ENCODE assay signal across 1 cellular context in genomic region chr17:73534575-73534940, GRCh38.
TF ChIP-seq lines count a peak whose summit lies in the region.

No MANE protein-coding gene starts in this region.

TF ChIP-seq in WTC11, 78 proteins besides CTCF, POLR2A, EP300 and RAD21 (continued from another document):
- TF ChIP-seq ARID4B (CRISPR knock-in tag; IDR thresholded peaks at IDR 0.05; ENCODE audit: borderline replicate concordance) (no peak), ATF2 (CRISPR knock-in tag; IDR thresholded peaks at IDR 0.05; ENCODE audit: borderline replicate concordance, low read depth) (no peak)
